ENCODE assay signal across 35 cellular contexts in genomic region chr6:16090920-16091319, GRCh38.
"Had no signal": no experiment of that assay in that cellular context is flagged by ENCODE, and none has a peak within 500 bp of the region (broad histone marks: within the 10 kb centered on the region; RNA-seq: fewer than 3 reads in every experiment).

No MANE protein-coding gene starts in this region.

- H3K4me2 ChIP-seq: KMS-11 had no signal

- DNase-seq: Karpas-422, Kasumi-1, KG1, MG63, MM.1S, MV-4-11, NCI-H1048, NCI-H1092, NCI-H1092 treated with DMSO at 0.1 percent for 48 hours, NCI-H1105, NCI-H1105 treated with DMSO at 0.1 percent for 48 hours, NCI-H1417, NCI-H1417 treated with DMSO at 0.1 percent for 48 hours, NCI-H1436, NCI-H1436 treated with DMSO at 0.1 percent for 48 hours, NCI-H146, NCI-H1694, NCI-H1694 treated with DMSO at 0.1 percent for 48 hours, NCI-H187, NCI-H187 treated with DMSO at 0.1 percent for 48 hours, NCI-H1930, NCI-H2029, NCI-H2029 treated with DMSO at 0.1 percent for 48 hours, NCI-H2081, NCI-H2081 treated with DMSO at 0.1 percent for 48 hours, NCI-H2107, NCI-H2171, NCI-H2171 treated with DMSO at 0.1 percent for 48 hours, NCI-H2227 treated with DMSO at 0.1 percent for 48 hours, NCI-H226, NCI-H345, NCI-H446, NCI-H446 treated with DMSO at 0.1 percent for 48 hours, NCI-H510A had no signal

- H3K9ac ChIP-seq: KMS-11 had no signal

- H3K27ac ChIP-seq: KMS-11 had no signal

- H3K4me3 ChIP-seq: MG63 had no signal

- H3K36me3 ChIP-seq: MG63 had no signal

- H3K9me3 ChIP-seq: MG63 had no signal

- H3K27me3 ChIP-seq: MG63 had no signal
